17 cellular contexts compared by ENCODE assay signal in genomic region chr9:127083133-127083532, GRCh38. TPM values are rescaled to one million over a fixed set of nuclear protein-coding genes. Genes with fewer than 3 reads are reported as not detected.
A peak's percentile ranks its signal among the peaks of the same experiment; 100 is the strongest.
DNase-seq lines count a peak whose midpoint lies in the region; ATAC-seq and TF ChIP-seq lines count a peak whose summit lies in the region.
"Had no signal": no experiment of that assay in that cellular context is flagged by ENCODE, and none has a peak within 500 bp of the region (broad histone marks: within the 10 kb centered on the region; RNA-seq: fewer than 3 reads in every experiment).

No MANE protein-coding gene starts in this region.

- H3K4me3 ChIP-seq in HEK293 (ENCODE audit: low read depth, low read length) (no peak overlapping the region), neuronal stem cell (ENCODE audit: low read length in 2 of 2) (no peak overlapping the region), thyroid gland (replicated peaks in 1 of 3) (no peak overlapping the region)
- H3K4me3 ChIP-seq: PC-9, SJCRH30 had no signal

- H3K9me3 ChIP-seq in HEK293 (ENCODE audit: control insufficient read depth, insufficient read depth, low read depth, low read length): no peaks in the 10 kb centered on the region
- H3K9me3 ChIP-seq in neuronal stem cell (replicated peaks in 1 of 2; ENCODE audit: control insufficient read depth in 2 of 2, insufficient read depth in 1 of 2, low read depth in 1 of 2, low read length in 2 of 2): peaks cover 0 to 5% of the 10 kb centered on the region in 2 donors
- no peaks in the 10 kb centered on the region for H3K9me3 ChIP-seq in thyroid gland
- H3K9me3 ChIP-seq: SJCRH30 had no signal

- no peak overlapping the region for H4K8ac ChIP-seq in neuronal stem cell (ENCODE audit: low read depth, low read length)

- H3K4me2 ChIP-seq in neuronal stem cell (ENCODE audit: insufficient read depth, low read length, poor library complexity, severe bottlenecking): no peak overlapping the region
- H3K4me2 ChIP-seq: PC-9 had no signal

- CTCF ChIA-PET in HEK293 (lab: Yijun Ruan, JAX): interaction anchor here (0.9 to 1.5 kb wide), 2 partner anchors 11 to 143 kb away, joined by 3 to 6 read pairs; no protein-coding TSS in a partner anchor

- WGBS in neuronal stem cell (ENCODE audit: extremely low coverage in 2 of 2, insufficient read length in 2 of 2, insufficient replicate concordance in 1 of 2), 2 donors: no CpG with 5 or more reads among the region's 4 CpGs
- WGBS in thyroid gland, 2 donors: 93 to 94% methylated on average over 4 of the region's 4 CpGs

- H3K27me3 ChIP-seq in neuronal stem cell (ENCODE audit: control insufficient read depth in 3 of 3, insufficient read depth in 3 of 3, low read depth in 1 of 3, low read length in 3 of 3): no peaks in the 10 kb centered on the region
- no peaks in the 10 kb centered on the region for H3K27me3 ChIP-seq in thyroid gland
- H3K27me3 ChIP-seq: SJCRH30 had no signal

- H4K91ac ChIP-seq in neuronal stem cell (ENCODE audit: low read depth, low read length, poor library complexity): no peak overlapping the region

- intact Hi-C loops in thyroid gland (cut with DNase I): no loop called here

- no peak overlapping the region for H3K23ac ChIP-seq in neuronal stem cell (ENCODE audit: low read depth, low read length, poor library complexity)

- H3K14ac ChIP-seq in neuronal stem cell (ENCODE audit: low read length): peak overlapping the region; percentile 32

- no peak overlapping the region for H2BK12ac ChIP-seq in neuronal stem cell (ENCODE audit: low read length)

- H2BK15ac ChIP-seq in neuronal stem cell (ENCODE audit: low read length): no peak overlapping the region

- H3K18ac ChIP-seq in neuronal stem cell (ENCODE audit: low read length): no peak overlapping the region

- no peak overlapping the region for H3K9ac ChIP-seq in neuronal stem cell (ENCODE audit: low read depth, low read length, poor library complexity)

- H3K27ac ChIP-seq in HEK293 (ENCODE audit: extremely low read depth, low read depth, low read length) (no peak overlapping the region), neuronal stem cell (replicated peaks; ENCODE audit: low read length) (no peak overlapping the region), thyroid gland (no peak overlapping the region)
- H3K27ac ChIP-seq: PC-9, RWPE1, SJCRH30 had no signal

- peak overlapping the region; percentile 30 for H2BK5ac ChIP-seq in neuronal stem cell (ENCODE audit: low read length)

- POLR2A ChIA-PET in HEK293 (lab: Yijun Ruan, JAX): no interaction called here

- H2BK120ac ChIP-seq in neuronal stem cell (ENCODE audit: low read depth, low read length): no peak overlapping the region

- H3K4me1 ChIP-seq in HEK293 (ENCODE audit: control insufficient read depth, insufficient read depth, low read length): no peaks in the 10 kb centered on the region
- peaks cover 0 to 3% of the 10 kb centered on the region in 2 donors for H3K4me1 ChIP-seq in neuronal stem cell (ENCODE audit: control insufficient read depth in 2 of 2, insufficient read depth in 1 of 2, low read depth in 1 of 2, low read length in 2 of 2)
- H3K4me1 ChIP-seq in thyroid gland: no peaks in the 10 kb centered on the region
- H3K4me1 ChIP-seq: SJCRH30 had no signal

- TF ChIP-seq POLR2A in thyroid gland (IDR thresholded peaks at IDR 0.05): no peak

- TF ChIP-seq CTCF in HEK293 (tag by site-specific recombination; IDR thresholded peaks at IDR 0.05) (no peak), thyroid gland (IDR thresholded peaks at IDR 0.05) (no peak)

- no peak overlapping the region for H3K4ac ChIP-seq in neuronal stem cell (ENCODE audit: low read length)

- no peaks in the 10 kb centered on the region for H3K79me1 ChIP-seq in neuronal stem cell (ENCODE audit: low read depth, low read length)

- ATAC-seq in HG02973 (IDR thresholded peaks at IDR 0.05; ENCODE audit: unreplicated experiment): no peak

- DNase-seq in DMS 273 (lab: John Stamatoyannopoulos, UW; ENCODE audit: unreplicated experiment) (peak; percentile 75), cerebellum (ENCODE audit: low spot score) (peak; percentile 80), neuronal stem cell (ENCODE audit: low spot score) (no peak), thyroid gland (no peak), islet precursor cell (no peak)
- DNase-seq: GF-D8, KBM-7, NCI-H1105 treated with DMSO at 0.1 percent for 48 hours, NCI-H187, NCI-H2107, NCI-H345, NCI-H526, SJCRH30 had no signal

- H3K36me3 ChIP-seq in HEK293 (ENCODE audit: control insufficient read depth in 2 of 2, insufficient read depth in 1 of 2, low read length in 2 of 2): no peaks in the 10 kb centered on the region
- peaks cover 3 to 8% of the 10 kb centered on the region in 2 donors for H3K36me3 ChIP-seq in neuronal stem cell (replicated peaks in 1 of 2; ENCODE audit: control insufficient read depth in 2 of 2, insufficient read depth in 2 of 2, low read length in 2 of 2)
- no peaks in the 10 kb centered on the region for H3K36me3 ChIP-seq in thyroid gland
- H3K36me3 ChIP-seq: SJCRH30 had no signal

- no peak overlapping the region for H2AFZ ChIP-seq in neuronal stem cell (ENCODE audit: low read length)
- H2AFZ ChIP-seq: PC-9 had no signal

- H2AK5ac ChIP-seq in neuronal stem cell (ENCODE audit: low read depth, low read length): no peak overlapping the region

TF ChIP-seq in HEK293, 187 proteins besides CTCF, POLR2A, EP300 and RAD21:
- no peak for TF ChIP-seq ZNF140 (tag by site-specific recombination; IDR thresholded peaks at IDR 0.05)
- 0 out of 2 replicates have a peak, but pooled peaks have one; percentile 11 for TF ChIP-seq PRDM1 (tag by site-specific recombination; IDR thresholded peaks at IDR 0.05)

RNA-seq across cellular contexts. Expression of gene ANGPTL2, which starts 39.3 kb away (rescaled TPM):
- total RNA-seq in cerebellum: 8.5 TPM
- polyA plus RNA-seq in neuronal stem cell (2013, experiment 1 of 2): 13.6 TPM
- 14.2 TPM for polyA plus RNA-seq in neuronal stem cell (2013, experiment 2 of 2)
- total RNA-seq in thyroid gland: 10 to 100 TPM in 2 of 4 donors, 1 to 10 TPM in 2; 5.9 to 12.6 (median 8.7) TPM

Comparison
In these comparisons a context has a peak if more than half of its experiments do, and no peak if none do; other contexts are left out.
1. DNase-seq: peak in DMS 273 (single experiment) and cerebellum (single experiment); none in neuronal stem cell (single experiment), thyroid gland (0 of 2) and islet precursor cell (single experiment).